Comparison of ENCODE assay signal across 12 cellular contexts in the genomic region with DNA sequence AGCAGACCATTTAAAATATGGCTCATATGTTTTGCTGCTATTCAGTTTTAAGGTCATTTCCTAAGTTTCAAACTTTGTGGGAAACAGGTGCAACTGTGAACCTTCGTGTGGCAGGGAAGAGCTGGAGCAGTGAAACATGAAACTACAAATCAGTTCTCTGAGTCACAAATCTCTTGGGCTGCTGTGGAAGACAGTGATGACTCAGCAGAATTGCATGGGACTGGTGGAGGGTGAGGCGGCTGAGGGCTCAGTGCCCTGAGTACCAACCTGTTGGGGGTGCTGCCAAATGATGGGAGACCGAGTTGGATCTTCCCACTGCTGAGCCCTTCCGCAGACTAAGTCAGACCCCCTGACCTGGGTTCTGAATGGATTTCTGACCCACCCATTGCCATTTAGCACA. TPM values are rescaled to one million over a fixed set of nuclear protein-coding genes. Genes with fewer than 3 reads are reported as not detected.
A peak's percentile ranks its signal among the peaks of the same experiment; 100 is the strongest.
DNase-seq lines count a peak whose midpoint lies in the region; ATAC-seq, FAIRE-seq and TF ChIP-seq lines count a peak whose summit lies in the region.
"Had no signal": no experiment of that assay in that cellular context is flagged by ENCODE, and none has a peak within 500 bp of the region (broad histone marks: within the 10 kb centered on the region; RNA-seq: fewer than 3 reads in every experiment).

No MANE protein-coding gene starts in this region.

- H3K27me3 ChIP-seq in small intestine (ENCODE audit: control insufficient read depth in 2 of 2, insufficient read depth in 2 of 2, low read length in 2 of 2) (no peaks in the 10 kb centered on the region), dorsolateral prefrontal cortex (no peaks in the 10 kb centered on the region)

- H3K27ac Mint-ChIP-seq in activated naive CD4-positive, alpha-beta T cell treated with anti-CD3 and anti-CD28 coated beads, Interleukin-2, amount 50 U/mL, for 72 hours, result peak overlapping the region in 1 of 2 donors; percentile 47

- H3K27ac ChIP-seq in small intestine (ENCODE audit: low read depth in 1 of 2, low read length in 1 of 2) (peak overlapping the region in 1 of 2 donors; percentile 58), dorsolateral prefrontal cortex (no peak overlapping the region)
- H3K27ac ChIP-seq: neutrophil had no signal

- peaks cover 0 to 5% of the 10 kb centered on the region in 2 donors for H3K9me3 Mint-ChIP-seq in activated naive CD4-positive, alpha-beta T cell treated with anti-CD3 and anti-CD28 coated beads, Interleukin-2, amount 50 U/mL, for 72 hours

- no peaks in the 10 kb centered on the region for H3K36me3 ChIP-seq in small intestine (ENCODE audit: control insufficient read depth in 2 of 2, insufficient read depth in 2 of 2, low read length in 2 of 2)
- H3K36me3 ChIP-seq: neutrophil had no signal

- intact Hi-C loops in dorsolateral prefrontal cortex (cut with DNase I), result no loop called here

- 37 to 54% (median 41%) methylated on average over 4 of the region's 4 CpGs for WGBS in small intestine, 3 donors

- FAIRE-seq in small intestine (lab: Jason Lieb, UNC), result no peak

- no peak for TF ChIP-seq CTCF in fibroblast of mammary gland (conservative IDR thresholded peaks at IDR 0.05; ENCODE audit: control insufficient read depth, insufficient read depth, low read depth, low read length)
- no peak for TF ChIP-seq CTCF in dorsolateral prefrontal cortex (IDR thresholded peaks at IDR 0.05 in 54 of 56, conservative IDR thresholded peaks at IDR 0.05 in 2 of 56; ENCODE audit: low read depth in 1 of 56, partially characterized antibody in 56 of 56)

- no peak for DNase-seq in activated naive CD4-positive, alpha-beta T cell treated with anti-CD3 and anti-CD28 coated beads, Interleukin-2, amount 50 U/mL, for 72 hours (ENCODE audit: low spot score in 2 of 2)
- no peak for DNase-seq in activated naive CD4-positive, alpha-beta T cell treated with Interleukin-2 at 50 U/mL for 16 hours
- DNase-seq in RKO (ENCODE audit: low spot score) (peak; percentile 87), fibroblast of mammary gland (ENCODE audit: low read depth) (peak; percentile 87), small intestine (peak; percentile 91), dorsolateral prefrontal cortex (no peak)
- DNase-seq in NK-92 treated with Interleukin-12 subunit alpha and Interleukin-12 subunit beta, amount 100 ng/mL, for 24 hours (lab: John Stamatoyannopoulos, UW), result no peak
- DNase-seq: DMS153; effector CD4-positive, alpha-beta T cell; NCI-H1048 had no signal

- no peak overlapping the region for H3K4me3 ChIP-seq in fibroblast of mammary gland (ENCODE audit: control insufficient read depth, low read depth, low read length)
- H3K4me3 ChIP-seq in small intestine (ENCODE audit: low read depth in 1 of 2, low read length in 2 of 2), result no peak overlapping the region
- no peak overlapping the region for H3K4me3 ChIP-seq in dorsolateral prefrontal cortex

- ATAC-seq in activated naive CD4-positive, alpha-beta T cell treated with anti-CD3 and anti-CD28 coated beads, Interleukin-2, amount 50 U/mL, for 72 hours, result peak; percentile 7 to 22
- ATAC-seq in HG03571 (IDR thresholded peaks at IDR 0.05; ENCODE audit: unreplicated experiment), result no peak

- H3K9me3 ChIP-seq in small intestine (ENCODE audit: control insufficient read depth, low read depth), result no peaks in the 10 kb centered on the region
- H3K9me3 ChIP-seq: neutrophil had no signal

- peaks cover 2 to 6% of the 10 kb centered on the region in 2 donors for H3K4me1 ChIP-seq in small intestine (ENCODE audit: control insufficient read depth in 2 of 2, insufficient read depth in 1 of 2, low read depth in 1 of 2, low read length in 1 of 2)

- H3K36me3 Mint-ChIP-seq in activated naive CD4-positive, alpha-beta T cell treated with anti-CD3 and anti-CD28 coated beads, Interleukin-2, amount 50 U/mL, for 72 hours, result no peaks in the 10 kb centered on the region

RNA-seq across cellular contexts. Expression of gene CALM1, which starts 8.4 kb away (rescaled TPM):
- total RNA-seq in activated naive CD4-positive, alpha-beta T cell treated with anti-CD3 and anti-CD28 coated beads, Interleukin-2, amount 50 U/mL, for 72 hours, result 100 to 1,000 TPM; 354 to 402 TPM
- polyA plus RNA-seq in small intestine, result 1,000 to 10,000 TPM in 2 of 3 donors, 100 to 1,000 TPM in 1; 769 to 1,791 (median 1,073) TPM
- 1,000 to 10,000 TPM; 1,009 to 2,641 (median 1,957) TPM for total RNA-seq in dorsolateral prefrontal cortex

RNA-seq across cellular contexts. Expression of gene NRDE2, which starts 56.7 kb away (rescaled TPM):
- total RNA-seq in activated naive CD4-positive, alpha-beta T cell treated with anti-CD3 and anti-CD28 coated beads, Interleukin-2, amount 50 U/mL, for 72 hours, result 10 to 100 TPM; 21.1 to 34.6 TPM
- polyA plus RNA-seq in small intestine, result 10 to 100 TPM; 11.2 to 20.0 (median 15.7) TPM
- 10 to 100 TPM; 16.4 to 42.6 (median 27.7) TPM for total RNA-seq in dorsolateral prefrontal cortex

Comparison
In these comparisons a context has a peak if more than half of its experiments do, and no peak if none do; other contexts are left out.
1. DNase-seq: peak in RKO (single experiment), fibroblast of mammary gland (single experiment) and small intestine (single experiment); none in activated naive CD4-positive, alpha-beta T cell treated with anti-CD3 and anti-CD28 coated beads, Interleukin-2, amount 50 U/mL, for 72 hours (0 of 2), activated naive CD4-positive, alpha-beta T cell treated with Interleukin-2 at 50 U/mL for 16 hours (single experiment), NK-92 treated with Interleukin-12 subunit alpha and Interleukin-12 subunit beta, amount 100 ng/mL, for 24 hours (single experiment) and dorsolateral prefrontal cortex (0 of 10).